8 cellular contexts compared by ENCODE assay signal in the genomic region with DNA sequence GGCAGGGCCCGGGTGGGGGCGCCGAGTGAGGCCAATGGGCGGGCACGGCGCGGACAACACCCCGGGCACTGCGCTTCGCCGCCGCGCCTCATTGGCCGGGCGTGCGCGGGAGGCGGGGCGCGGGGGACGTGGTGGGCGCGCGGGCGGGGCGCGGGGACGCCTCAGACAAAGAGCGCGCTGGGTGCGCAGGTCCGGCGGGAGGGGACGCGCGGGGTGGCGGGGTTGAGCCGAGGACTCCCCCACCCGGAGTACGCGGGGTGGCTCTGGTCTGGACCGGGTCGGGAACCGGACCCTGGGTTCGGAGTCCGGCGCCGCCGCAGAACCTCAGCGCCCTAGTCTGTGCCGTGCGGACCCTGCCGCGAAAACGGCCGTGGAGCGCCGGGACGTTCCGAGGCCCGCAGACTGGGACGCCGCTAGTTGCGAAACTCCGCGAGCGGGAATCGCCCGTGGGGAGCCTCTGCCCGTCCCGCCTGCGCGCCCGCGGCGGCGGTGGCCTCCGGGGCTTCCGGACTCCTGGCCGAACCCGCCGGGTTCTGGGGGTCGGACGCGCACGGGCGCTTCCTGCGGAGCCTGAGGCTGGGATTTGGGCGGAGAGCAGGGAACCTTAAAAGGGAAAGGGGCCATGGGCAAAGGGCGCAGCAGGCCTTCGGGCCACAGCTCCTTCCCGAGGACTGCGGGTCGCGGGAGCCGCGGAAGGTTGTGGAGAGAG. TPM values are rescaled to one million over a fixed set of nuclear protein-coding genes. Genes with fewer than 3 reads are reported as not detected.
DNase-seq lines count a peak whose midpoint lies in the region; ATAC-seq and TF ChIP-seq lines count a peak whose summit lies in the region.

No MANE protein-coding gene starts in this region.

- H3K4me1 ChIP-seq in colonic mucosa = peaks cover 6% of the 10 kb centered on the region

- no peak for TF ChIP-seq CTCF in colonic mucosa (IDR thresholded peaks at IDR 0.05)

- intact Hi-C loops in colonic mucosa (cut with DNase I) = no loop called here

- DNase-seq in AG20443 (ENCODE audit: low spot score) = peak; percentile 97
- peak; percentile 83 for DNase-seq in NCI-H446 treated with DMSO at 0.1 percent for 48 hours (lab: John Stamatoyannopoulos, UW)
- DNase-seq in activated CD4-positive, alpha-beta T cell treated with anti-CD3 and anti-CD28 coated beads for 4 hours = peak; percentile 66 to 69
- peak; percentile 87 for DNase-seq in colonic mucosa
- peak; percentile 98 for DNase-seq in left kidney (ENCODE audit: low read depth, low spot score)
- peak; percentile 42 to 71 (median 60) for DNase-seq in stimulated activated CD4-positive, alpha-beta T cell treated with anti-CD3 and anti-CD28 coated beads, Interleukin-1b, Interleukin-23, amount 100 ng/mL, for 24 hours (ENCODE audit: low read depth in 4 of 4, low spot score in 1 of 4)

- H3K4me3 ChIP-seq in colonic mucosa = peak overlapping the region; percentile 97

- no peaks in the 10 kb centered on the region for H3K9me3 ChIP-seq in colonic mucosa

- H3K9ac ChIP-seq in colonic mucosa (ENCODE audit: low read depth in 2 of 2, low read length in 2 of 2) = peak overlapping the region; percentile 76 to 81

- ATAC-seq in GM19035 (IDR thresholded peaks at IDR 0.05; ENCODE audit: unreplicated experiment) = peak; percentile 89
- ATAC-seq in HG03196 (IDR thresholded peaks at IDR 0.05; ENCODE audit: unreplicated experiment) = peak; percentile 79

- no peaks in the 10 kb centered on the region for H3K36me3 ChIP-seq in colonic mucosa

- peak overlapping the region; percentile 49 for H3K27ac ChIP-seq in colonic mucosa

- no peaks in the 10 kb centered on the region for H3K27me3 ChIP-seq in colonic mucosa

RNA-seq across cellular contexts. Expression of a gene that starts 0.4 kb away (rescaled TPM):
- 10 to 100 TPM; 28.6 to 34.8 TPM for total RNA-seq in colonic mucosa

RNA-seq across cellular contexts. Expression of a gene that starts 16.5 kb away (rescaled TPM):
- total RNA-seq in colonic mucosa = not detected

Comparison
In these comparisons a context has a peak if more than half of its experiments do, and no peak if none do; other contexts are left out.
1. Peak in every context shown above with its lines: DNase-seq, ATAC-seq, H3K4me3 ChIP-seq and H3K27ac ChIP-seq.